2 cellular contexts compared by ENCODE assay signal in the genomic region with DNA sequence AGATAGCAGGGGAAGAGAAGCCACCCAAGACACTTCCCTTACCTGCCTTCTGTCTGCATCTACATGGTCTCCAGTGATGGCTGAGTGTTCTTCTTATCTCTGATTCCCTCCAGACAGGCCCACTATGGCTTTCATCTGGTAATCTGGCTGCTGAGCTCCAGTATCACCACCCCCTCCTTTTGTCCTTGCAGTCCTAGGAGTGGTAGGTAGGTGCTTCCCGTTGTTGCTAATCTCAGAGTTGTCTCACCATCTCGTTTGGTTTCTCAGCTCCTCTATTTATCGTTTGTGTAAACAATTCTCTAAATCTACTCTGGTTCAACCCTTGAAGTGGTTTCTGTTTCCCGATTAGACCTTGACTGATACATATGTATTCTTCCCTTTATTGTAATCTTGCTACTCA.
TF ChIP-seq lines count a peak whose summit lies in the region.

No MANE protein-coding gene starts in this region.

TF ChIP-seq in liver, 16 proteins besides CTCF, POLR2A, EP300 and RAD21 (continued from another document):
- no peak for TF ChIP-seq GABPA (IDR thresholded peaks at IDR 0.05 in 1 of 2, conservative IDR thresholded peaks at IDR 0.05 in 1 of 2)
- no peak for TF ChIP-seq HNF4A (conservative IDR thresholded peaks at IDR 0.05)
- no peak for TF ChIP-seq RXRA (IDR thresholded peaks at IDR 0.05)
- TF ChIP-seq EGR1 (IDR thresholded peaks at IDR 0.05; ENCODE audit: low read depth in 2 of 2): no peak
- TF ChIP-seq, protein P1, sequence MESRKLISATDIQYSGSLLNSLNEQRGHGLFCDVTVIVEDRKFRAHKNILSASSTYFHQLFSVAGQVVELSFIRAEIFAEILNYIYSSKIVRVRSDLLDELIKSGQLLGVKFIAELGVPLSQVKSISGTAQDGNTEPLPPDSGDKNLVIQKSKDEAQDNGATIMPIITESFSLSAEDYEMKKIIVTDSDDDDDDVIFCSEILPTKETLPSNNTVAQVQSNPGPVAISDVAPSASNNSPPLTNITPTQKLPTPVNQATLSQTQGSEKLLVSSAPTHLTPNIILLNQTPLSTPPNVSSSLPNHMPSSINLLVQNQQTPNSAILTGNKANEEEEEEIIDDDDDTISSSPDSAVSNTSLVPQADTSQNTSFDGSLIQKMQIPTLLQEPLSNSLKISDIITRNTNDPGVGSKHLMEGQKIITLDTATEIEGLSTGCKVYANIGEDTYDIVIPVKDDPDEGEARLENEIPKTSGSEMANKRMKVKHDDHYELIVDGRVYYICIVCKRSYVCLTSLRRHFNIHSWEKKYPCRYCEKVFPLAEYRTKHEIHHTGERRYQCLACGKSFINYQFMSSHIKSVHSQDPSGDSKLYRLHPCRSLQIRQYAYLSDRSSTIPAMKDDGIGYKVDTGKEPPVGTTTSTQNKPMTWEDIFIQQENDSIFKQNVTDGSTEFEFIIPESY (IDR thresholded peaks at IDR 0.05): no peak
- TF ChIP-seq YY1 (IDR thresholded peaks at IDR 0.05): no peak
- TF ChIP-seq FOXA1 (IDR thresholded peaks at IDR 0.05): no peak
- no peak for TF ChIP-seq FOXA2 (IDR thresholded peaks at IDR 0.05)
- TF ChIP-seq, protein P2, sequence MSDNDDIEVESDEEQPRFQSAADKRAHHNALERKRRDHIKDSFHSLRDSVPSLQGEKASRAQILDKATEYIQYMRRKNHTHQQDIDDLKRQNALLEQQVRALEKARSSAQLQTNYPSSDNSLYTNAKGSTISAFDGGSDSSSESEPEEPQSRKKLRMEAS (IDR thresholded peaks at IDR 0.05): no peak
TF ChIP-seq in liver: peak in this region for 0.

TF ChIP-seq in HepG2, 621 proteins besides CTCF, POLR2A, EP300 and RAD21 (continued from another document):
- TF ChIP-seq ATAD3A (CRISPR knock-in tag; IDR thresholded peaks at IDR 0.05): no peak
- no peak for TF ChIP-seq MBNL3 (CRISPR knock-in tag; conservative IDR thresholded peaks at IDR 0.05)
- TF ChIP-seq, protein P3, sequence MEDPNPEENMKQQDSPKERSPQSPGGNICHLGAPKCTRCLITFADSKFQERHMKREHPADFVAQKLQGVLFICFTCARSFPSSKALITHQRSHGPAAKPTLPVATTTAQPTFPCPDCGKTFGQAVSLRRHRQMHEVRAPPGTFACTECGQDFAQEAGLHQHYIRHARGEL (CRISPR knock-in tag; IDR thresholded peaks at IDR 0.05): no peak
